Comparison of ENCODE assay signal across 1 cellular context in the genomic region with DNA sequence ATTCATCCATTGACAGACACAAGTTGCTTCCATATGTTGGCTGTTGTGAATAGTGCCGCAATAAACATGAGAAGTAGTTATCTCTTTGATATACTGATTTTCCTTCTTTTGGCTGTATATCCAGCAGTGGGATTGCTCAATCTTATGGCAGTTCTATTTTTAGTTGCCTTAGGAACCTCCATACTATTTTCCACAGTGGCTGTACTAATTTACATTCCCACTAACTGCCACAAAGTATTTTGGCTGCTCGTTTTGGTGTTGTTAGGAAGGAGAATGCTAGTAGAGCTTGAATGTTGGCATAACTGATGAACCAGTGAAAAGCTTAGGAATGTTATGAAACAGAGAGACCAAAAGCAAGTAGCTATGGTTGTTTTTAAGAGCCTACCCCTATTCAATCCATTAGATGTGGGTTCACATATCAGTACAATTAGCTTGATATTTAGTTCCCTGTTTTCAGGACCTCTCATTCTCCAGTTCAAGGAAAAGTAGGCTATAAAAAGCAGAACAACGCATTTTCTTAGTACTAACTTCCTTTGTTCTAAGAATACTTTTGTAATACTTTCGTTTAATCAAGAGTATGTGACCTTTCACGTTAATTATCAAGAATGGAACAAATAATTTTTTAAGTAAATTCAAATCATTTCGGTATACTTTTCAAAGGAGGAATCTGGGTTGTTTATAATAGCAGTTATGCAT.
A peak's percentile ranks its signal among the peaks of the same experiment; 100 is the strongest.
TF ChIP-seq lines count a peak whose summit lies in the region.

No MANE protein-coding gene starts in this region.

TF ChIP-seq in IMR-90, 13 proteins besides CTCF, POLR2A, EP300 and RAD21:
- no peak for TF ChIP-seq MAZ (IDR thresholded peaks at IDR 0.05; ENCODE audit: borderline replicate concordance, low read depth, low read length)
- TF ChIP-seq RFX5 (IDR thresholded peaks at IDR 0.05; ENCODE audit: low read depth, low read length): no peak
- peak; percentile 91 for TF ChIP-seq CEBPB (IDR thresholded peaks at IDR 0.05; ENCODE audit: low read depth, low read length)
- no peak for TF ChIP-seq ELK1 (IDR thresholded peaks at IDR 0.05; ENCODE audit: borderline replicate concordance, low read depth, low read length)
- TF ChIP-seq CHD1 (IDR thresholded peaks at IDR 0.05; ENCODE audit: low read depth, low read length): no peak
- TF ChIP-seq SMC3 (IDR thresholded peaks at IDR 0.05; ENCODE audit: low read depth, low read length): no peak
